In genomic region chr2:23621616-23622015, GRCh38 we compare ENCODE assay signal across 17 cellular contexts.
A peak's percentile ranks its signal among the peaks of the same experiment; 100 is the strongest.
DNase-seq lines count a peak whose midpoint lies in the region; ATAC-seq and TF ChIP-seq lines count a peak whose summit lies in the region.
"Had no signal": no experiment of that assay in that cellular context is flagged by ENCODE, and none has a peak within 500 bp of the region (broad histone marks: within the 10 kb centered on the region; RNA-seq: fewer than 3 reads in every experiment).

No MANE protein-coding gene starts in this region.

- no peaks in the 10 kb centered on the region for H3K36me3 Mint-ChIP-seq in CD8-positive, alpha-beta T cell
- H3K36me3 Mint-ChIP-seq: CD4-positive, alpha-beta memory T cell had no signal

- TF ChIP-seq EP300 in gastroesophageal sphincter (IDR thresholded peaks at IDR 0.05) (no peak), transverse colon (IDR thresholded peaks at IDR 0.05; ENCODE audit: low read depth) (no peak)

- TF ChIP-seq CTCF in gastroesophageal sphincter (IDR thresholded peaks at IDR 0.05) = no peak
- TF ChIP-seq CTCF in transverse colon (IDR thresholded peaks at IDR 0.05) = no peak
- TF ChIP-seq CTCF in CD8-positive, alpha-beta T cell (IDR thresholded peaks at IDR 0.05) = no peak

- CTCF ChIA-PET in CD8-positive, alpha-beta T cell (lab: Charles Lee) = no interaction called here

- H3K4me3 ChIP-seq in SJCRH30 (no peak overlapping the region), gastroesophageal sphincter (no peak overlapping the region), transverse colon (no peak overlapping the region)
- H3K4me3 ChIP-seq in CD8-positive, alpha-beta T cell (ENCODE audit: low read depth, low read length) = no peak overlapping the region
- H3K4me3 ChIP-seq: BLaER1 treated with 17β-estradiol and CSF1 and Interleukin-3, amounts not matched to agents 10 nM and 100 nM; SK-N-MC had no signal

- POLR2A ChIA-PET in CD8-positive, alpha-beta T cell (lab: Charles Lee) = no interaction called here

- H3K27ac ChIP-seq in SJCRH30 (peak overlapping the region; percentile 37), gastroesophageal sphincter (peak overlapping the region; percentile 86 to 98 (median 94)), transverse colon (peak overlapping the region; percentile 77 to 93 (median 84))
- no peak overlapping the region for H3K27ac ChIP-seq in CD8-positive, alpha-beta T cell (ENCODE audit: low read depth, low read length)
- H3K27ac ChIP-seq: BLaER1 treated with 17β-estradiol and CSF1 and Interleukin-3, amounts not matched to agents 10 nM and 100 nM; SK-N-MC had no signal

- no peak for ATAC-seq in gastroesophageal sphincter
- no peak for ATAC-seq in CD8-positive, alpha-beta T cell
- ATAC-seq: Right ventricle myocardium inferior had no signal

- H3K27me3 Mint-ChIP-seq in CD8-positive, alpha-beta T cell (ENCODE audit: low read depth) = peaks cover 4% of the 10 kb centered on the region
- H3K27me3 Mint-ChIP-seq: CD4-positive, alpha-beta memory T cell had no signal

- no peak for DNase-seq in SJCRH30
- peak; percentile 51 for DNase-seq in posterior vena cava (ENCODE audit: low spot score)
- DNase-seq in transverse colon = no peak
- no peak for DNase-seq in DMS79 treated with DMSO at 0.1 percent for 48 hours (lab: John Stamatoyannopoulos, UW)
- DNase-seq in DMS153 treated with DMSO at 0.1 percent for 48 hours (lab: John Stamatoyannopoulos, UW; ENCODE audit: unreplicated experiment) = no peak
- DNase-seq in iPS-NIHi11 (ENCODE audit: low spot score) = no peak
- no peak for DNase-seq in CD8-positive, alpha-beta T cell
- DNase-seq: CD4-positive, alpha-beta memory T cell; GDM1; Karpas-422; MV-4-11; NCI-H1105 treated with DMSO at 0.1 percent for 48 hours; OCI-M1 had no signal

- peaks cover 52% of the 10 kb centered on the region for H3K4me1 ChIP-seq in SJCRH30
- peaks cover 9 to 85% (median 47%) of the 10 kb centered on the region in 3 donors for H3K4me1 ChIP-seq in gastroesophageal sphincter
- H3K4me1 ChIP-seq in transverse colon = peaks cover 9 to 40% (median 31%) of the 10 kb centered on the region in 4 donors
- H3K4me1 ChIP-seq in CD8-positive, alpha-beta T cell (ENCODE audit: insufficient read depth, low read length) = no peaks in the 10 kb centered on the region

- H3K9me3 ChIP-seq in SJCRH30 (replicated peaks) = no peaks in the 10 kb centered on the region
- H3K9me3 ChIP-seq in gastroesophageal sphincter = no peaks in the 10 kb centered on the region
- H3K9me3 ChIP-seq in transverse colon = peaks cover 3 to 5% of the 10 kb centered on the region in 2 donors
- peaks cover 4% of the 10 kb centered on the region for H3K9me3 ChIP-seq in CD8-positive, alpha-beta T cell (ENCODE audit: low read length)

- in situ Hi-C loops in transverse colon (cut with MboI; ENCODE audit: low pct_ligation_motif_present in 1 of 4, low pct_unique_long_range_greater_than_20kb in 1 of 4, low sequenced_read_pairs in 3 of 4) = no loop called here

- H3K27me3 ChIP-seq in SJCRH30 (no peaks in the 10 kb centered on the region), gastroesophageal sphincter (no peaks in the 10 kb centered on the region), transverse colon (no peaks in the 10 kb centered on the region)
- no peaks in the 10 kb centered on the region for H3K27me3 ChIP-seq in CD8-positive, alpha-beta T cell (ENCODE audit: insufficient read depth, low read length)

- no peak for TF ChIP-seq POLR2A in gastroesophageal sphincter (IDR thresholded peaks at IDR 0.05)
- TF ChIP-seq POLR2A in transverse colon (IDR thresholded peaks at IDR 0.05) = no peak

- H3K4me3 Mint-ChIP-seq in CD8-positive, alpha-beta T cell = no peak overlapping the region
- H3K4me3 Mint-ChIP-seq: CD4-positive, alpha-beta memory T cell had no signal

- H3K36me3 ChIP-seq in SJCRH30 (0 out of 2 replicates have a peak, but pooled peaks cover 5% of the 10 kb centered on the region), gastroesophageal sphincter (no peaks in the 10 kb centered on the region), transverse colon (no peaks in the 10 kb centered on the region)
- H3K36me3 ChIP-seq in CD8-positive, alpha-beta T cell (ENCODE audit: insufficient read depth, low read length) = no peaks in the 10 kb centered on the region
- H3K36me3 ChIP-seq: BLaER1 treated with 17β-estradiol and CSF1 and Interleukin-3, amounts not matched to agents 10 nM and 100 nM had no signal

- H3K4me1 Mint-ChIP-seq in CD8-positive, alpha-beta T cell (ENCODE audit: low read depth) = no peaks in the 10 kb centered on the region
- H3K4me1 Mint-ChIP-seq: CD4-positive, alpha-beta memory T cell had no signal

- intact Hi-C loops in posterior vena cava (cut with DNase I) = no loop called here
- intact Hi-C loops in transverse colon (cut with DNase I; ENCODE audit: low total_unique reads) = loop anchor here (10.0 kb wide), 1 partner anchor 237 kb away; the partner anchor contains the start of gene KLHL29
- intact Hi-C loops in CD8-positive, alpha-beta T cell (cut with DNase I, micrococcal nuclease) = no loop called here

- H3K9me3 Mint-ChIP-seq in CD8-positive, alpha-beta T cell = peaks cover 9% of the 10 kb centered on the region

- 94 to 97% methylated on average over 3 to 5 of the region's 5 CpGs for WGBS in gastroesophageal sphincter (ENCODE audit: low coverage in 1 of 2), 2 donors
- WGBS in transverse colon (ENCODE audit: low coverage in 1 of 2), 2 donors = 83 to 90% methylated on average over 2 to 5 of the region's 5 CpGs

- H3K27ac Mint-ChIP-seq in CD8-positive, alpha-beta T cell = no peak overlapping the region
- H3K27ac Mint-ChIP-seq: CD4-positive, alpha-beta memory T cell had no signal
